In genomic region chr6:38018755-38019165, GRCh38 we compare ENCODE assay signal across 2 cellular contexts.
TF ChIP-seq lines count a peak whose summit lies in the region.

No MANE protein-coding gene starts in this region.

TF ChIP-seq in Ishikawa, 13 proteins besides CTCF, POLR2A, EP300 and RAD21:
- no peak for TF ChIP-seq CEBPB (IDR thresholded peaks at IDR 0.05)
TF ChIP-seq in Ishikawa: peak in this region for 0.

TF ChIP-seq in GM12878, 131 proteins besides CTCF, POLR2A, EP300 and RAD21:
- TF ChIP-seq JUND (IDR thresholded peaks at IDR 0.05; ENCODE audit: low read depth, low read length) (no peak), EGR1 (IDR thresholded peaks at IDR 0.05; ENCODE audit: borderline replicate concordance in 1 of 2, low read depth in 2 of 2, low read length in 2 of 2) (no peak), RBBP5 (conservative IDR thresholded peaks at IDR 0.05) (no peak), USF2 (IDR thresholded peaks at IDR 0.05; ENCODE audit: borderline replicate concordance, low read depth, low read length) (no peak), PKNOX1 (IDR thresholded peaks at IDR 0.05) (peak; percentile 41; the same call in 1 of the 2 replicates), SMC3 (IDR thresholded peaks at IDR 0.05; ENCODE audit: borderline replicate concordance, low read length) (no peak)
